ENCODE assay signal across 1 cellular context in the genomic region with DNA sequence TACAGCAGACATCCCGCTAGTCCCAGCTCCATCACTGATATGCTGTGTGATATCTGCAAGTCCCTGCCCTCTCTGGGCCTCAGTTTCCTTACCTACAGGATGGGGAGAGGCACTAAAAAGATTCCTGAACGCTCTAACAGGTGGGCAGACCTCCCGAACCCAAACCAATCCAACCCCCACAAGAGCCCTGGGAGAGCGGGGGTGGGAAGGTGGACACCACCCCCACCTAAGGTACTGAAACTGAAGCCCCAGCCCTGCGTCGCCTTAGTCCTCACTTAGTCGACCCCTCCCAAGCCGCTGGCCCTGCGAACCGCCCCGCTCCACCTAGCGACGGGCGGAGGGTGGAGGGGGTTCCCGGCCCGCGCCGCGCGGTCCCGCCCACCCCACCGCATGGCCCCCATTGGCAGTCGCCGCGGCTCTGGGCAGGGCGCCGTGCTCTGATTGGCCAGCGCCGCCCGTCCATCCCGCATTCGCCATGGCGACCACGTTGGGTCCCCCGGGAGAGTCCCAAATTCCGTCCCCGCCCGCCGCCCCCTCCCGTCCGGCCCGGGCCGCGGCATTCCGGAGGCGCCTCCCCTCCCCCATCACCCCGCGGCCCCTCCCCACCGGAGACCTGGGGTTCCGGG.
A peak's percentile ranks its signal among the peaks of the same experiment; 100 is the strongest.
TF ChIP-seq lines count a peak whose summit lies in the region.

No MANE protein-coding gene starts in this region.

TF ChIP-seq in GM12878, 131 proteins besides CTCF, POLR2A, EP300 and RAD21:
- TF ChIP-seq SMARCA5 (IDR thresholded peaks at IDR 0.05) (peak; percentile 85), SUPT20H (IDR thresholded peaks at IDR 0.05; ENCODE audit: borderline replicate concordance, control insufficient read depth, low read depth, low read length) (no peak), NFYA (IDR thresholded peaks at IDR 0.05; ENCODE audit: borderline replicate concordance, low read depth, low read length) (peak; percentile 20; the same call in 1 of the 2 replicates), SP1 (IDR thresholded peaks at IDR 0.05; ENCODE audit: low read depth, low read length) (peak; percentile 95), TAF1 (IDR thresholded peaks at IDR 0.05; ENCODE audit: borderline replicate concordance, low read depth, low read length) (peak; percentile 25; the same call in 1 of the 2 replicates), POLR2AphosphoS2 (IDR thresholded peaks at IDR 0.05; ENCODE audit: low read depth, low read length) (no peak), CHD2 (IDR thresholded peaks at IDR 0.05; ENCODE audit: borderline replicate concordance, low read depth, low read length) (peak; percentile 85), MXI1 (IDR thresholded peaks at IDR 0.05; ENCODE audit: low read depth, low read length) (peak; percentile 80), CHD1 (IDR thresholded peaks at IDR 0.05; ENCODE audit: low read depth, low read length) (no peak), BACH1 (IDR thresholded peaks at IDR 0.05; ENCODE audit: borderline replicate concordance) (peak; percentile 23; the same call in 1 of the 2 replicates), EGR1 (IDR thresholded peaks at IDR 0.05; ENCODE audit: borderline replicate concordance in 1 of 2, low read depth in 2 of 2, low read length in 2 of 2) (peak in 1 of 2 experiments; percentile 73; a peak in 2 of 3 replicates), PBX3 (IDR thresholded peaks at IDR 0.05; ENCODE audit: insufficient replicate concordance, low read depth, low read length) (peak; percentile 95), GABPA (IDR thresholded peaks at IDR 0.05; ENCODE audit: low read depth) (no peak), DPF2 (IDR thresholded peaks at IDR 0.05) (peak; percentile 69; the same call in 1 of the 2 replicates), FOS (IDR thresholded peaks at IDR 0.05; ENCODE audit: borderline replicate concordance, extremely low read depth, insufficient read length) (peak; percentile 76), BMI1 (IDR thresholded peaks at IDR 0.05; ENCODE audit: borderline replicate concordance) (peak; percentile 85), MEF2B (IDR thresholded peaks at IDR 0.05; ENCODE audit: partially characterized antibody, poor library complexity, severe bottlenecking) (peak; percentile 78)
- TF ChIP-seq, protein P1, sequence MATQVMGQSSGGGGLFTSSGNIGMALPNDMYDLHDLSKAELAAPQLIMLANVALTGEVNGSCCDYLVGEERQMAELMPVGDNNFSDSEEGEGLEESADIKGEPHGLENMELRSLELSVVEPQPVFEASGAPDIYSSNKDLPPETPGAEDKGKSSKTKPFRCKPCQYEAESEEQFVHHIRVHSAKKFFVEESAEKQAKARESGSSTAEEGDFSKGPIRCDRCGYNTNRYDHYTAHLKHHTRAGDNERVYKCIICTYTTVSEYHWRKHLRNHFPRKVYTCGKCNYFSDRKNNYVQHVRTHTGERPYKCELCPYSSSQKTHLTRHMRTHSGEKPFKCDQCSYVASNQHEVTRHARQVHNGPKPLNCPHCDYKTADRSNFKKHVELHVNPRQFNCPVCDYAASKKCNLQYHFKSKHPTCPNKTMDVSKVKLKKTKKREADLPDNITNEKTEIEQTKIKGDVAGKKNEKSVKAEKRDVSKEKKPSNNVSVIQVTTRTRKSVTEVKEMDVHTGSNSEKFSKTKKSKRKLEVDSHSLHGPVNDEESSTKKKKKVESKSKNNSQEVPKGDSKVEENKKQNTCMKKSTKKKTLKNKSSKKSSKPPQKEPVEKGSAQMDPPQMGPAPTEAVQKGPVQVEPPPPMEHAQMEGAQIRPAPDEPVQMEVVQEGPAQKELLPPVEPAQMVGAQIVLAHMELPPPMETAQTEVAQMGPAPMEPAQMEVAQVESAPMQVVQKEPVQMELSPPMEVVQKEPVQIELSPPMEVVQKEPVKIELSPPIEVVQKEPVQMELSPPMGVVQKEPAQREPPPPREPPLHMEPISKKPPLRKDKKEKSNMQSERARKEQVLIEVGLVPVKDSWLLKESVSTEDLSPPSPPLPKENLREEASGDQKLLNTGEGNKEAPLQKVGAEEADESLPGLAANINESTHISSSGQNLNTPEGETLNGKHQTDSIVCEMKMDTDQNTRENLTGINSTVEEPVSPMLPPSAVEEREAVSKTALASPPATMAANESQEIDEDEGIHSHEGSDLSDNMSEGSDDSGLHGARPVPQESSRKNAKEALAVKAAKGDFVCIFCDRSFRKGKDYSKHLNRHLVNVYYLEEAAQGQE (IDR thresholded peaks at IDR 0.05; ENCODE audit: low read depth, low read length) = no peak
- TF ChIP-seq, protein P2, sequence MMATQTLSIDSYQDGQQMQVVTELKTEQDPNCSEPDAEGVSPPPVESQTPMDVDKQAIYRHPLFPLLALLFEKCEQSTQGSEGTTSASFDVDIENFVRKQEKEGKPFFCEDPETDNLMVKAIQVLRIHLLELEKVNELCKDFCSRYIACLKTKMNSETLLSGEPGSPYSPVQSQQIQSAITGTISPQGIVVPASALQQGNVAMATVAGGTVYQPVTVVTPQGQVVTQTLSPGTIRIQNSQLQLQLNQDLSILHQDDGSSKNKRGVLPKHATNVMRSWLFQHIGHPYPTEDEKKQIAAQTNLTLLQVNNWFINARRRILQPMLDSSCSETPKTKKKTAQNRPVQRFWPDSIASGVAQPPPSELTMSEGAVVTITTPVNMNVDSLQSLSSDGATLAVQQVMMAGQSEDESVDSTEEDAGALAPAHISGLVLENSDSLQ (IDR thresholded peaks at IDR 0.05) = peak; percentile 97
- TF ChIP-seq, protein P3, sequence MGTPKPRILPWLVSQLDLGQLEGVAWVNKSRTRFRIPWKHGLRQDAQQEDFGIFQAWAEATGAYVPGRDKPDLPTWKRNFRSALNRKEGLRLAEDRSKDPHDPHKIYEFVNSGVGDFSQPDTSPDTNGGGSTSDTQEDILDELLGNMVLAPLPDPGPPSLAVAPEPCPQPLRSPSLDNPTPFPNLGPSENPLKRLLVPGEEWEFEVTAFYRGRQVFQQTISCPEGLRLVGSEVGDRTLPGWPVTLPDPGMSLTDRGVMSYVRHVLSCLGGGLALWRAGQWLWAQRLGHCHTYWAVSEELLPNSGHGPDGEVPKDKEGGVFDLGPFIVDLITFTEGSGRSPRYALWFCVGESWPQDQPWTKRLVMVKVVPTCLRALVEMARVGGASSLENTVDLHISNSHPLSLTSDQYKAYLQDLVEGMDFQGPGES (IDR thresholded peaks at IDR 0.05) = peak; percentile 75
- TF ChIP-seq, protein P4, sequence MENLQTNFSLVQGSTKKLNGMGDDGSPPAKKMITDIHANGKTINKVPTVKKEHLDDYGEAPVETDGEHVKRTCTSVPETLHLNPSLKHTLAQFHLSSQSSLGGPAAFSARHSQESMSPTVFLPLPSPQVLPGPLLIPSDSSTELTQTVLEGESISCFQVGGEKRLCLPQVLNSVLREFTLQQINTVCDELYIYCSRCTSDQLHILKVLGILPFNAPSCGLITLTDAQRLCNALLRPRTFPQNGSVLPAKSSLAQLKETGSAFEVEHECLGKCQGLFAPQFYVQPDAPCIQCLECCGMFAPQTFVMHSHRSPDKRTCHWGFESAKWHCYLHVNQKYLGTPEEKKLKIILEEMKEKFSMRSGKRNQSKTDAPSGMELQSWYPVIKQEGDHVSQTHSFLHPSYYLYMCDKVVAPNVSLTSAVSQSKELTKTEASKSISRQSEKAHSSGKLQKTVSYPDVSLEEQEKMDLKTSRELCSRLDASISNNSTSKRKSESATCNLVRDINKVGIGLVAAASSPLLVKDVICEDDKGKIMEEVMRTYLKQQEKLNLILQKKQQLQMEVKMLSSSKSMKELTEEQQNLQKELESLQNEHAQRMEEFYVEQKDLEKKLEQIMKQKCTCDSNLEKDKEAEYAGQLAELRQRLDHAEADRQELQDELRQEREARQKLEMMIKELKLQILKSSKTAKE (IDR thresholded peaks at IDR 0.05; ENCODE audit: low read depth, poor library complexity, severe bottlenecking) = peak; percentile 28
